17 cellular contexts compared by ENCODE assay signal in the genomic region with DNA sequence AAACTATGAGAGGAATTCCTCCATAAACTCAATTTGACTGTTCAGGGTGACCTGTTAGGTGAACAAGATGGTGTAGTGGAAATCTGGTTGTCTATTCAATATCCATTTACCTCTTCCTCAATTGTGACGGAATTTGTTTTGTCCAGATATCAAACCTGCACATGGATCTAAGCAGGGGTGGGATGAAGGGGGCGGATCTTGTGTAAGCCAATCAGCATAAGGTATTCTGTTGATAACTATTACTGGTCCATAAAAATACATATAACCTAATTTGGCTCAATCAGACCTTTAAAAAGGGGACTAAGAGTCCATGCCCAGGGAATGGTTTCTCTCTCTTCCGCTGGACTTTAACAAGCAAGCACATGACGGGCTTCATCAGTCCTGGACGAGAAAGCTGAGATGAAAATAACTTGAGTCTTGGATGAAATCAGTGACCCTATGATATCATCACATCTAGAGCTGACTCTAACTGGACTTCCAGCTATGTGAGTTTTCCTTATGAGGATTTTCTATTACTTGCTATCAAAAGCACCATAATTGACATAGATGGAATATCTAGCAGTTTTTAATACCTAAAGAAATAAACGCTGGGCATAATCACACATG. TPM values are rescaled to one million over a fixed set of nuclear protein-coding genes. Genes with fewer than 3 reads are reported as not detected.
"Had no signal": no experiment of that assay in that cellular context is flagged by ENCODE, and none has a peak within 500 bp of the region (broad histone marks: within the 10 kb centered on the region; RNA-seq: fewer than 3 reads in every experiment).

No MANE protein-coding gene starts in this region.

- H3K27ac ChIP-seq: colonic mucosa, upper lobe of left lung, WERI-Rb-1 had no signal

- H3K9me3 ChIP-seq: colonic mucosa, prostate gland, upper lobe of left lung had no signal

- DNase-seq: activated CD4-positive, alpha-beta memory T cell treated with anti-CD3 and anti-CD28 coated beads, Interleukin-2, amount 10 ng/mL, durations not matched to agents 7 days and 5 days; activated CD4-positive, alpha-beta T cell treated with anti-CD3 and anti-CD28 coated beads for 4 hours; activated effector memory CD4-positive, alpha-beta T cell treated with Interleukin-2 at 50 U/mL for 16 hours; activated naive CD4-positive, alpha-beta T cell treated with anti-CD3 and anti-CD28 coated beads, Interleukin-2, amount 50 U/mL, for 16 hours; activated T-cell treated with anti-CD3 and anti-CD28 coated beads, Interleukin-2, amount 50 U/mL, for 4 hours; central memory CD4-positive, alpha-beta T cell; colonic mucosa; mesendoderm; stimulated activated CD4-positive, alpha-beta T cell treated with anti-CD3 and anti-CD28 coated beads, Interleukin-15, amount 100 ng/mL, for 24 hours; stimulated activated CD4-positive, alpha-beta T cell treated with anti-CD3 and anti-CD28 coated beads, Interleukin-4, amount 100 ng/mL, for 1 hour; stimulated activated naive CD4-positive, alpha-beta T cell treated with Interleukin-2 at 50 U/mL for 16 hours; substantia nigra; upper lobe of left lung; WERI-Rb-1 had no signal

- H3K4me1 ChIP-seq: colonic mucosa, prostate gland had no signal

- H3K36me3 ChIP-seq: prostate gland had no signal

- H3K4me3 ChIP-seq: colonic mucosa, prostate gland, upper lobe of left lung had no signal

- H3K27me3 ChIP-seq: colonic mucosa, upper lobe of left lung had no signal

- ATAC-seq: activated T-cell treated with anti-CD3 and anti-CD28 coated beads, Interleukin-2, amount 50 U/mL, for 4 hours; esophagus mucosa; natural killer cell treated with Interleukin-12 subunit alpha and Interleukin-12 subunit beta and Interleukin-15 and Interleukin-18, amount 100 ng/mL, for 72 hours had no signal

RNA-seq across cellular contexts. Expression of a gene that starts 36.8 kb away (rescaled TPM):
- total RNA-seq: activated CD4-positive, alpha-beta memory T cell treated with anti-CD3 and anti-CD28 coated beads, Interleukin-2, amount 10 ng/mL, durations not matched to agents 7 days and 5 days; esophagus mucosa; natural killer cell treated with Interleukin-12 subunit alpha and Interleukin-12 subunit beta and Interleukin-15 and Interleukin-18, amount 100 ng/mL, for 72 hours had no signal
